In genomic region chr17:64028874-64029464, GRCh38 we compare ENCODE assay signal across 8 cellular contexts. TPM values are rescaled to one million over a fixed set of nuclear protein-coding genes. Genes with fewer than 3 reads are reported as not detected.
DNase-seq lines count a peak whose midpoint lies in the region; ATAC-seq and TF ChIP-seq lines count a peak whose summit lies in the region.

No MANE protein-coding gene starts in this region.

- H3K27me3 ChIP-seq in SK-N-SH (ENCODE audit: insufficient read depth) (no peaks in the 10 kb centered on the region), heart right ventricle (no peaks in the 10 kb centered on the region), sigmoid colon (peaks cover 0 to 4% (median 0%) of the 10 kb centered on the region in 3 donors)

- no peaks in the 10 kb centered on the region for H3K27me3 Mint-ChIP-seq in activated naive CD4-positive, alpha-beta T cell treated with anti-CD3 and anti-CD28 coated beads, Interleukin-2, amount 10 ng/mL, durations not matched to agents 7 days and 5 days

- no peak for TF ChIP-seq EP300 in SK-N-SH (IDR thresholded peaks at IDR 0.05; ENCODE audit: borderline replicate concordance in 1 of 2, low read depth in 1 of 2, low read length in 1 of 2)
- no peak for TF ChIP-seq EP300 in sigmoid colon (IDR thresholded peaks at IDR 0.05)

- peak in 7 of 8 donors; percentile 50 to 59 (median 55) for ATAC-seq in heart right ventricle
- ATAC-seq in HG03135 (IDR thresholded peaks at IDR 0.05; ENCODE audit: unreplicated experiment), result no peak
- ATAC-seq in GM21447 (IDR thresholded peaks at IDR 0.05; ENCODE audit: unreplicated experiment), result no peak

- H3K9me2 ChIP-seq in SK-N-SH, result no peaks in the 10 kb centered on the region

- no peak overlapping the region for H3K9ac ChIP-seq in SK-N-SH

- H3K36me3 ChIP-seq in SK-N-SH (replicated peaks in 1 of 2; ENCODE audit: control insufficient read depth in 1 of 2, insufficient read depth in 2 of 2, low read length in 1 of 2), result no peaks in the 10 kb centered on the region
- H3K36me3 ChIP-seq in heart right ventricle, result no peaks in the 10 kb centered on the region
- no peaks in the 10 kb centered on the region for H3K36me3 ChIP-seq in sigmoid colon

- peak overlapping the region; percentile 10 for H3K27ac Mint-ChIP-seq in activated naive CD4-positive, alpha-beta T cell treated with anti-CD3 and anti-CD28 coated beads, Interleukin-2, amount 10 ng/mL, durations not matched to agents 7 days and 5 days

- intact Hi-C loops in heart right ventricle (cut with DNase I), result loop anchor here (1.0 to 10.0 kb wide), 10 partner anchors 42 to 256 kb away; partner anchors contain the start of genes ERN1 (in 4 of the 10), GH1 (in 4 of the 10) and CSHL1 (in 1 of the 10)
- intact Hi-C loops in sigmoid colon (cut with DNase I), result loop anchor here (2.0 to 5.0 kb wide), 2 partner anchors 102 to 253 kb away; partner anchors contain the start of gene ERN1

- CTCF ChIA-PET in SK-N-SH (lab: Yijun Ruan, JAX), result interaction anchor here (0.6 to 17.1 kb wide), 83 partner anchors 9 to 470 kb away, joined by 3 to 810 read pairs (median 6); partner anchors contain the start of genes CD79B, CSHL1, ERN1 and GH1
- CTCF ChIA-PET in activated naive CD4-positive, alpha-beta T cell treated with anti-CD3 and anti-CD28 coated beads, Interleukin-2, amount 10 ng/mL, durations not matched to agents 7 days and 5 days (lab: Charles Lee), result interaction anchor here (0.6 to 8.4 kb wide), 44 partner anchors 10 to 253 kb away, joined by 3 to 417 read pairs (median 5); partner anchors contain the start of genes CD79B, CSHL1, ERN1 and GH1

- H4K20me1 ChIP-seq in SK-N-SH (ENCODE audit: insufficient read depth), result no peaks in the 10 kb centered on the region

- no peaks in the 10 kb centered on the region for H3K9me3 Mint-ChIP-seq in activated naive CD4-positive, alpha-beta T cell treated with anti-CD3 and anti-CD28 coated beads, Interleukin-2, amount 10 ng/mL, durations not matched to agents 7 days and 5 days

- peaks cover under 1% of the 10 kb centered on the region for H3K36me3 Mint-ChIP-seq in activated naive CD4-positive, alpha-beta T cell treated with anti-CD3 and anti-CD28 coated beads, Interleukin-2, amount 10 ng/mL, durations not matched to agents 7 days and 5 days

- H3K4me2 ChIP-seq in SK-N-SH, result no peak overlapping the region

- no peak for TF ChIP-seq POLR2A in sigmoid colon (IDR thresholded peaks at IDR 0.05)

- H3F3A ChIP-seq in SK-N-SH (replicated peaks; ENCODE audit: insufficient read depth), result peaks cover 4% of the 10 kb centered on the region

- TF ChIP-seq RAD21 in SK-N-SH (IDR thresholded peaks at IDR 0.05; ENCODE audit: low read length), result peak; percentile 82

- no peaks in the 10 kb centered on the region for H3K79me2 ChIP-seq in SK-N-SH (ENCODE audit: insufficient read depth)

- TF ChIP-seq CTCF in LNCaP clone FGC (IDR thresholded peaks at IDR 0.05; ENCODE audit: control insufficient read depth, extremely low read depth, insufficient read depth) (peak; percentile 77), SK-N-SH (IDR thresholded peaks at IDR 0.05) (peak; percentile 97), heart right ventricle (IDR thresholded peaks at IDR 0.05) (peak; percentile 75 to 88 (median 83)), sigmoid colon (IDR thresholded peaks at IDR 0.05) (peak in 3 of 4 experiments; percentile 56 to 74 (median 63))

- no peak overlapping the region for H3K4me3 Mint-ChIP-seq in activated naive CD4-positive, alpha-beta T cell treated with anti-CD3 and anti-CD28 coated beads, Interleukin-2, amount 10 ng/mL, durations not matched to agents 7 days and 5 days

- H3K4me1 ChIP-seq in SK-N-SH (ENCODE audit: control insufficient read depth in 1 of 2, insufficient read depth in 2 of 2, low read depth in 1 of 2, low read length in 1 of 2) (no peaks in the 10 kb centered on the region), heart right ventricle (peaks cover 4 to 25% (median 14%) of the 10 kb centered on the region in 9 donors), sigmoid colon (peaks cover 0 to 7% (median 6%) of the 10 kb centered on the region in 4 donors)

- H3K27ac ChIP-seq in SK-N-SH (ENCODE audit: low read depth in 2 of 2, low read length in 1 of 2), result no peak overlapping the region
- H3K27ac ChIP-seq in heart right ventricle, result no peak overlapping the region
- H3K27ac ChIP-seq in sigmoid colon, result no peak overlapping the region

- WGBS in SK-N-SH (ENCODE audit: low lambda C conversion rate), result 19% methylated on average over 3 of the region's 3 CpGs
- WGBS in heart right ventricle, 2 donors, result 19 to 26% methylated on average over 3 of the region's 3 CpGs
- WGBS in sigmoid colon, 2 donors, result 13 to 22% methylated on average over 3 of the region's 3 CpGs

- H3K9me3 ChIP-seq in SK-N-SH (no peaks in the 10 kb centered on the region), heart right ventricle (no peaks in the 10 kb centered on the region), sigmoid colon (no peaks in the 10 kb centered on the region)

- H2AFZ ChIP-seq in SK-N-SH (ENCODE audit: low read depth), result 0 out of 2 replicates have a peak overlapping the region, but pooled peaks have one; percentile 21

- POLR2A ChIA-PET in SK-N-SH (lab: Yijun Ruan, JAX), result interaction anchor here (0.9 to 1.7 kb wide), 3 partner anchors 101 to 117 kb away, joined by 4 to 10 read pairs (median 6); partner anchors contain the start of gene ERN1

- H3K4me3 ChIP-seq in LNCaP clone FGC (ENCODE audit: low read depth, low read length) (no peak overlapping the region), SK-N-SH (ENCODE audit: low read depth in 2 of 2, low read length in 1 of 2) (no peak overlapping the region; a peak in 1 of 4 replicates), heart right ventricle (no peak overlapping the region), sigmoid colon (no peak overlapping the region)

- peaks cover 45% of the 10 kb centered on the region for H3K4me1 Mint-ChIP-seq in activated naive CD4-positive, alpha-beta T cell treated with anti-CD3 and anti-CD28 coated beads, Interleukin-2, amount 10 ng/mL, durations not matched to agents 7 days and 5 days

- DNase-seq in GDM1 (lab: John Stamatoyannopoulos, UW) (peak; percentile 16), LNCaP clone FGC (ENCODE audit: low read depth) (peak; percentile 32), SK-N-SH (peak; percentile 83), heart right ventricle (peak in 1 of 2 donors; percentile 60), sigmoid colon (peak; percentile 73)
- peak; percentile 83 for DNase-seq in activated naive CD4-positive, alpha-beta T cell treated with anti-CD3 and anti-CD28 coated beads, Interleukin-2, amount 10 ng/mL, durations not matched to agents 7 days and 5 days

TF ChIP-seq in SK-N-SH, 30 proteins besides CTCF, POLR2A, EP300 and RAD21 (continues in another document):
- TF ChIP-seq MXI1 (IDR thresholded peaks at IDR 0.05; ENCODE audit: low read depth, low read length) (0 out of 2 replicates have a peak, but pooled peaks have one; percentile 26), NRF1 (IDR thresholded peaks at IDR 0.05; ENCODE audit: low read depth, low read length) (0 out of 2 replicates have a peak, but pooled peaks have one; percentile 13), PBX3 (IDR thresholded peaks at IDR 0.05) (no peak), RCOR1 (IDR thresholded peaks at IDR 0.05; ENCODE audit: low read length) (no peak), EZH2phosphoT487 (IDR thresholded peaks at IDR 0.05; ENCODE audit: borderline replicate concordance, low read depth) (no peak), FOXM1 (IDR thresholded peaks at IDR 0.05; ENCODE audit: low read depth) (no peak), YY1 (IDR thresholded peaks at IDR 0.05; ENCODE audit: low read depth) (no peak), SMC3 (IDR thresholded peaks at IDR 0.05; ENCODE audit: low read depth, low read length) (peak; percentile 94)
- TF ChIP-seq, protein P1, sequence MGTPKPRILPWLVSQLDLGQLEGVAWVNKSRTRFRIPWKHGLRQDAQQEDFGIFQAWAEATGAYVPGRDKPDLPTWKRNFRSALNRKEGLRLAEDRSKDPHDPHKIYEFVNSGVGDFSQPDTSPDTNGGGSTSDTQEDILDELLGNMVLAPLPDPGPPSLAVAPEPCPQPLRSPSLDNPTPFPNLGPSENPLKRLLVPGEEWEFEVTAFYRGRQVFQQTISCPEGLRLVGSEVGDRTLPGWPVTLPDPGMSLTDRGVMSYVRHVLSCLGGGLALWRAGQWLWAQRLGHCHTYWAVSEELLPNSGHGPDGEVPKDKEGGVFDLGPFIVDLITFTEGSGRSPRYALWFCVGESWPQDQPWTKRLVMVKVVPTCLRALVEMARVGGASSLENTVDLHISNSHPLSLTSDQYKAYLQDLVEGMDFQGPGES (IDR thresholded peaks at IDR 0.05; ENCODE audit: low read depth, low read length), result no peak

RNA-seq across cellular contexts. Expression of gene ICAM2, which starts 8.5 kb away (rescaled TPM):
- polyA plus RNA-seq in SK-N-SH (2012; rRNA removed), result 0.08 TPM in 1 of 2 replicates, not detected in the other
- polyA plus RNA-seq in SK-N-SH (2012; cell fraction: cytosol; rRNA removed), result 0.08 and 0.14 TPM in 2 replicates
- polyA plus RNA-seq in SK-N-SH (2012; cell fraction: nucleus; rRNA removed), result 0.23 TPM in 1 of 2 replicates, not detected in the other
- 10 to 100 TPM; 25.2 to 70.2 (median 32.4) TPM for total RNA-seq in heart right ventricle
- polyA plus RNA-seq in heart right ventricle, result 100 to 1,000 TPM in 1 of 2 donors, 10 to 100 TPM in 1; 83.9 to 117 TPM
- total RNA-seq in sigmoid colon, result 10 to 100 TPM; 27.4 to 59.5 (median 29.9) TPM
- 10 to 100 TPM in 1 of 3 donors, 1 to 10 TPM in 2; 6.0 to 31.7 (median 7.4) TPM for polyA plus RNA-seq in sigmoid colon

RNA-seq across cellular contexts. Expression of gene PRR29, which starts 30.8 kb away (rescaled TPM):
- 2.5 and 2.7 TPM in 2 replicates for polyA plus RNA-seq in SK-N-SH (2012; rRNA removed)
- 1.2 and 2.0 TPM in 2 replicates for polyA plus RNA-seq in SK-N-SH (2012; cell fraction: cytosol; rRNA removed)
- 9.8 and 10.5 TPM in 2 replicates for polyA plus RNA-seq in SK-N-SH (2012; cell fraction: nucleus; rRNA removed)
- under 1 TPM in 6 of 10 donors, not detected in 4; 0.21 to 0.44 (median 0.29) TPM for total RNA-seq in heart right ventricle
- polyA plus RNA-seq in heart right ventricle, result under 1 TPM; 0.29 to 0.66 TPM
- total RNA-seq in sigmoid colon, result not detected
- polyA plus RNA-seq in sigmoid colon, result under 1 TPM in 2 of 3 donors, not detected in 1; 0.22 to 0.60 TPM

RNA-seq across cellular contexts. Expression of gene SCN4A, which starts 56.3 kb away (rescaled TPM):
- not detected in 2 replicates for polyA plus RNA-seq in SK-N-SH (2012; rRNA removed)
- polyA plus RNA-seq in SK-N-SH (2012; cell fraction: cytosol; rRNA removed), result under 0.01 TPM in 1 of 2 replicates, not detected in the other
- not detected in 2 replicates for polyA plus RNA-seq in SK-N-SH (2012; cell fraction: nucleus; rRNA removed)
- total RNA-seq in heart right ventricle, result 1 to 10 TPM in 1 of 10 donors, under 1 TPM in 9; 0.19 to 2.4 (median 0.53) TPM
- 1 to 10 TPM in 1 of 2 donors, under 1 TPM in 1; 0.33 to 2.9 TPM for polyA plus RNA-seq in heart right ventricle
- 1 to 10 TPM in 2 of 4 donors, under 1 TPM in 2; 0.68 to 4.2 (median 1.0) TPM for total RNA-seq in sigmoid colon
- under 1 TPM in 2 of 3 donors, not detected in 1; 0.23 to 0.52 TPM for polyA plus RNA-seq in sigmoid colon

Comparison
In these comparisons a context has a peak if more than half of its experiments do, and no peak if none do; other contexts are left out.
1. ATAC-seq: peak in heart right ventricle (7 of 8); none in HG03135 (single experiment) and GM21447 (single experiment).
2. Peak in every context shown above with its lines, with median percentiles within 50 percentile points of each other: CTCF ChIP-seq.